Comparison of ENCODE assay signal across 9 cellular contexts in genomic region chr3:128322030-128323022, GRCh38.
DNase-seq lines count a peak whose midpoint lies in the region; ATAC-seq and TF ChIP-seq lines count a peak whose summit lies in the region.
"Had no signal": no experiment of that assay in that cellular context is flagged by ENCODE, and none has a peak within 500 bp of the region (broad histone marks: within the 10 kb centered on the region; RNA-seq: fewer than 3 reads in every experiment).

No MANE protein-coding gene starts in this region.

- peaks cover 0 to 4% of the 10 kb centered on the region in 2 donors for H3K36me3 ChIP-seq in psoas muscle (ENCODE audit: insufficient read depth in 1 of 2, low read depth in 1 of 2)

- TF ChIP-seq CTCF in GM12865 (IDR thresholded peaks at IDR 0.05; ENCODE audit: insufficient read depth, low read depth, low read length, missing control alignments) = peak; percentile 34
- peak; percentile 71 for TF ChIP-seq CTCF in foreskin keratinocyte (conservative IDR thresholded peaks at IDR 0.05)
- peak; percentile 55 for TF ChIP-seq CTCF in psoas muscle (IDR thresholded peaks at IDR 0.05)

- H3K9me3 Mint-ChIP-seq in activated T-cell treated with anti-CD3 and anti-CD28 coated beads, Interleukin-2, amount 50 U/mL, for 72 hours = no peaks in the 10 kb centered on the region
- H3K9me3 Mint-ChIP-seq: stimulated activated naive CD8-positive, alpha-beta T cell treated with anti-CD3 and anti-CD28 coated beads, Interleukin-15, Interleukin-2, amounts not matched to agents 100 ng/mL and 50 ng/mL, for 24 hours had no signal

- H3K4me1 ChIP-seq in foreskin keratinocyte = no peaks in the 10 kb centered on the region
- H3K4me1 ChIP-seq in psoas muscle = peaks cover 6% of the 10 kb centered on the region

- intact Hi-C loops in psoas muscle (cut with DNase I) = loop anchor here (5.0 to 10.0 kb wide), 3 partner anchors 90 to 228 kb away; no protein-coding TSS in a partner anchor

- H3K36me3 Mint-ChIP-seq in activated T-cell treated with anti-CD3 and anti-CD28 coated beads, Interleukin-2, amount 50 U/mL, for 72 hours (ENCODE audit: insufficient read depth in 2 of 2) = no peaks in the 10 kb centered on the region

- WGBS in psoas muscle, 3 donors = 85 to 89% (median 85%) methylated on average over 14 of the region's 14 CpGs

- H3K27ac ChIP-seq in foreskin keratinocyte (no peak overlapping the region), psoas muscle (no peak overlapping the region)

- peak; percentile 50 to 56 for ATAC-seq in activated T-cell treated with anti-CD3 and anti-CD28 coated beads, Interleukin-2, amount 50 U/mL, for 72 hours (replicated peaks in 1 of 2)
- ATAC-seq in foreskin keratinocyte = peak; percentile 50
- peak; percentile 57 to 82 (median 64) for ATAC-seq in psoas muscle
- no peak for ATAC-seq in HG02970 (IDR thresholded peaks at IDR 0.05; ENCODE audit: low FRiP score, unreplicated experiment)

- no peak overlapping the region for H3K4me3 Mint-ChIP-seq in activated T-cell treated with anti-CD3 and anti-CD28 coated beads, Interleukin-2, amount 50 U/mL, for 72 hours
- H3K4me3 Mint-ChIP-seq: stimulated activated naive CD8-positive, alpha-beta T cell treated with anti-CD3 and anti-CD28 coated beads, Interleukin-15, Interleukin-2, amounts not matched to agents 100 ng/mL and 50 ng/mL, for 24 hours had no signal

- H3K27me3 ChIP-seq in foreskin keratinocyte (no peaks in the 10 kb centered on the region), psoas muscle (ENCODE audit: insufficient read depth in 3 of 3, low read length in 2 of 3) (no peaks in the 10 kb centered on the region)

- DNase-seq in GM12865 (ENCODE audit: low read depth) (peak; percentile 37), NCI-H69 (lab: John Stamatoyannopoulos, UW) (peak; percentile 61), foreskin keratinocyte (peak in 1 of 2 donors; percentile 20), psoas muscle (peak; percentile 39 to 76), middle frontal gyrus (ENCODE audit: extremely low spot score, low spot score) (no peak), NCI-H774 (lab: John Stamatoyannopoulos, UW) (no peak)
- peak; percentile 49 to 54 for DNase-seq in activated T-cell treated with anti-CD3 and anti-CD28 coated beads, Interleukin-2, amount 50 U/mL, for 72 hours

- peaks cover 30% of the 10 kb centered on the region for H3K4me1 Mint-ChIP-seq in activated T-cell treated with anti-CD3 and anti-CD28 coated beads, Interleukin-2, amount 50 U/mL, for 72 hours (ENCODE audit: low read depth)

- no peaks in the 10 kb centered on the region for H3K27me3 Mint-ChIP-seq in activated T-cell treated with anti-CD3 and anti-CD28 coated beads, Interleukin-2, amount 50 U/mL, for 72 hours (ENCODE audit: low read depth)
- H3K27me3 Mint-ChIP-seq: stimulated activated naive CD8-positive, alpha-beta T cell treated with anti-CD3 and anti-CD28 coated beads, Interleukin-15, Interleukin-2, amounts not matched to agents 100 ng/mL and 50 ng/mL, for 24 hours had no signal

- H3K9me3 ChIP-seq in psoas muscle = no peaks in the 10 kb centered on the region

- H3K27ac Mint-ChIP-seq in activated T-cell treated with anti-CD3 and anti-CD28 coated beads, Interleukin-2, amount 50 U/mL, for 72 hours = no peak overlapping the region
- H3K27ac Mint-ChIP-seq: stimulated activated naive CD8-positive, alpha-beta T cell treated with anti-CD3 and anti-CD28 coated beads, Interleukin-15, Interleukin-2, amounts not matched to agents 100 ng/mL and 50 ng/mL, for 24 hours had no signal

- H3K4me3 ChIP-seq in GM12865 (ENCODE audit: low read depth, low read length) (no peak overlapping the region), psoas muscle (no peak overlapping the region)

Comparison
In these comparisons a context has a peak if more than half of its experiments do, and no peak if none do; other contexts are left out.
1. DNase-seq: peak in GM12865 (single experiment), NCI-H69 (single experiment), activated T-cell treated with anti-CD3 and anti-CD28 coated beads, Interleukin-2, amount 50 U/mL, for 72 hours (2 of 2) and psoas muscle (2 of 2); none in middle frontal gyrus (single experiment) and NCI-H774 (single experiment).
2. Peak in every context shown above with its lines, with median percentiles within 50 percentile points of each other: CTCF ChIP-seq.